Comparison of ENCODE assay signal across 19 cellular contexts in the genomic region with DNA sequence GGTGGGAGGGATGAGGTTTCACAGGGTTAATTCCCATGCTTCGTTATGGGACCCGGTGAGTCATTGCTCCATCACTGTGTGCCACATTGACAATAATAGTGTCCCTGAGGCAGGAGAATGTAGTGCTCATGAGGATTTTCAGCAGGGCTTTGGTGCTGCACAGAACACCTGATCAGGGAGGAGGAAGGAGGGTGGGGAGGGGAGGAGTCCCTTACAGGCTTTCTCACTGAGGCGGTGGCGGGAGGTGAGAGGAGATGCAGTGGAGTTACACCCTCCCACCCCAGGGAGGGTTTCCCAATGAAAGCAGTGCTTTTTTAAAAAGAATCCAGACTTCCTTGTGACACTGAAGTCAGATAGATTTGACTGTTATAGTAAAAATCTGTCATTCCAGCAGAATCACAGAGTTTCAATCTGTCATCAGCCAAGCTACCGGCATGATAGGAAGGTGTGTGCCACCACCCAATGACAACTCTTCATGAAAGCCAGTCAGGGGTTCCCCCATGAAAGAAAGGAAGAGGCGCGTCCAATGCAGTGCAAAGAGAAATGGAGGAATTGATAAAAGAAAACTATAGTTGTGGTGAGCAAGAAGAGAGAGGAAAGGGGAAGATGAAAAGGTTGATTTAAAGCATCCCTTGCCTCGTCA.
DNase-seq lines count a peak whose midpoint lies in the region; ATAC-seq and TF ChIP-seq lines count a peak whose summit lies in the region.
"Had no signal": no experiment of that assay in that cellular context is flagged by ENCODE, and none has a peak within 500 bp of the region (broad histone marks: within the 10 kb centered on the region; RNA-seq: fewer than 3 reads in every experiment).

No MANE protein-coding gene starts in this region.

- no peaks in the 10 kb centered on the region for H3K4me1 ChIP-seq in HEK293 (ENCODE audit: control insufficient read depth, insufficient read depth, low read length)
- H3K4me1 ChIP-seq: A549 had no signal

- no peak overlapping the region for H3K27ac ChIP-seq in HEK293 (ENCODE audit: extremely low read depth, low read depth, low read length)
- H3K27ac ChIP-seq: A549 had no signal

- ATAC-seq in T-helper 17 cell, result no peak
- ATAC-seq: A549 had no signal

- peaks cover 6% of the 10 kb centered on the region for H3K4me1 Mint-ChIP-seq in T-helper 17 cell
- H3K4me1 Mint-ChIP-seq: B cell had no signal

- CTCF ChIA-PET in HEK293 (lab: Yijun Ruan, JAX), result interaction anchor here (0.6 kb wide), 1 partner anchor 94 kb away, joined by 3 read pairs; no protein-coding TSS in a partner anchor

- peaks cover 36% of the 10 kb centered on the region for H3K27me3 Mint-ChIP-seq in T-helper 17 cell

- H3K4me3 Mint-ChIP-seq in T-helper 17 cell, result peak overlapping the region; percentile 28
- H3K4me3 Mint-ChIP-seq: B cell, CD14-positive monocyte, HFFc6 had no signal

- DNase-seq in Daoy (ENCODE audit: low read depth) (peak; percentile 44), T-helper 17 cell (no peak), head of caudate nucleus (peak; percentile 27 to 93 (median 74)), cerebellar cortex (ENCODE audit: low spot score) (no peak), epidermal melanocyte (ENCODE audit: insufficient read length, low spot score) (no peak)
- no peak for DNase-seq in effector CD8-positive, alpha-beta T cell (lab: John Stamatoyannopoulos, UW)
- DNase-seq: DMS53, HFFc6, KBM-7, NCI-H1105, NCI-H2029 treated with DMSO at 0.1 percent for 48 hours, NCI-H2171, NCI-H524 treated with DMSO at 0.1 percent for 48 hours, NCI-H82, Right ventricle myocardium superior had no signal

- TF ChIP-seq CTCF in HEK293 (tag by site-specific recombination; IDR thresholded peaks at IDR 0.05), result no peak

- peaks cover 6% of the 10 kb centered on the region for H3K36me3 Mint-ChIP-seq in T-helper 17 cell (ENCODE audit: low read depth)
- H3K36me3 Mint-ChIP-seq: CD14-positive monocyte had no signal

- H3K27ac Mint-ChIP-seq in T-helper 17 cell, result no peak overlapping the region
- H3K27ac Mint-ChIP-seq: B cell, HFFc6 had no signal

- no peaks in the 10 kb centered on the region for H3K9me3 ChIP-seq in HEK293 (ENCODE audit: control insufficient read depth, insufficient read depth, low read depth, low read length)
- H3K9me3 ChIP-seq in T-helper 17 cell (ENCODE audit: control insufficient read depth, low read length, poor library complexity, severe bottlenecking), result no peaks in the 10 kb centered on the region
- H3K9me3 ChIP-seq: A549 had no signal

- intact Hi-C loops in head of caudate nucleus (cut with DNase I), result no loop called here

- no peak overlapping the region for H3K4me3 ChIP-seq in HEK293 (ENCODE audit: low read depth, low read length)
- H3K4me3 ChIP-seq: A549 had no signal

- H3K36me3 ChIP-seq in HEK293 (ENCODE audit: control insufficient read depth in 2 of 2, insufficient read depth in 1 of 2, low read length in 2 of 2), result no peaks in the 10 kb centered on the region

- POLR2A ChIA-PET in HEK293 (lab: Yijun Ruan, JAX), result no interaction called here

TF ChIP-seq in HEK293, 187 proteins besides CTCF, POLR2A, EP300 and RAD21:
- TF ChIP-seq WT1 (tag by site-specific recombination; IDR thresholded peaks at IDR 0.05) (peak; percentile 46), ZNF837 (tag by site-specific recombination; IDR thresholded peaks at IDR 0.05) (no peak)
TF ChIP-seq in HEK293: peak in this region for 1.

Comparison
In these comparisons a context has a peak if more than half of its experiments do, and no peak if none do; other contexts are left out.
1. DNase-seq: peak in Daoy (single experiment) and head of caudate nucleus (42 of 42); none in T-helper 17 cell (0 of 3), cerebellar cortex (single experiment), epidermal melanocyte (single experiment) and effector CD8-positive, alpha-beta T cell (single experiment).